Comparison of ENCODE assay signal across 30 cellular contexts in the genomic region with DNA sequence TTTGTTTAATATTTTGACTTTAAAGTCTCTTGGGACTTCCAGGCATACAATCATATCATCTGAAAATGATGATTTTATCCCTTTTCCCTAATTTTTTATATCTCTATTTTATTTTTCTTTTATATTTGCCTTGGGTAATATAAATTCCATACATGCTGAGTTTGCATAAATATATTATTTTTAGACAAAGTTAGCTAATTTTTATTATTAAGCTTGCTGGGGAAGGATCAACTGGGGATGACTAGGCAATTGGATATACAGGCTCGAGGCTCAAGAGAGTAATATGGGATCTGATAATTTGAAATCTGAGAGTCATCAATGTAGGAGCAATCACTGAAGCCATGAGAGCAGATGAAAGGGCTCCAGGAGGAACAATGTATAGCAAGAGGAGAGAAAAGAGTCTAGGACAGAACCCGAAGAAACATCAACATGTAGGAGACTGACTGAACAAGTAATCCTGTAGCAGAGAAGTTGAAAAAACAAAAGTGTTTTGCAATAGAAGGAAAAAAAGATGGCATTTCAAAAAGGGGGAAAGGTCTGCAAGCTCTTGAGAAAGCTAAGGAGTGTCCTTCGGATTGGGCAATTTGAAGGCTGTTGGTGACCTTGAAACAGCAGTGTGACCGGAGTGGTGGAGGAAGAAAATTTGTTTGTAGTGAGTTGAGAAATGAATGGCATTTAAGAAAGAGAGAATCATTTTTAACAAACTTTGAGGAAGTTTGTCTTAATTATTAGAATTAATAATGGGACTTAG. TPM values are rescaled to one million over a fixed set of nuclear protein-coding genes. Genes with fewer than 3 reads are reported as not detected.
DNase-seq lines count a peak whose midpoint lies in the region; ATAC-seq, FAIRE-seq and TF ChIP-seq lines count a peak whose summit lies in the region.
"Had no signal": no experiment of that assay in that cellular context is flagged by ENCODE, and none has a peak within 500 bp of the region (broad histone marks: within the 10 kb centered on the region; RNA-seq: fewer than 3 reads in every experiment).

No MANE protein-coding gene starts in this region.

- no peak overlapping the region for H2AK5ac ChIP-seq in IMR-90 (ENCODE audit: low read depth, low read length)

- H3K4me1 ChIP-seq in ACC112 (ENCODE audit: control insufficient read depth, insufficient read depth, low read length, unreplicated experiment) (peaks cover 37% of the 10 kb centered on the region), IMR-90 (ENCODE audit: control insufficient read depth, insufficient read depth, low read length) (peaks cover 4% of the 10 kb centered on the region), astrocyte (ENCODE audit: insufficient read depth, low read length) (peaks cover 34% of the 10 kb centered on the region)
- H3K4me1 ChIP-seq: breast epithelium had no signal

- H3K9me3 ChIP-seq in IMR-90 (ENCODE audit: control insufficient read depth, insufficient read depth, low read length): no peaks in the 10 kb centered on the region
- no peaks in the 10 kb centered on the region for H3K9me3 ChIP-seq in astrocyte (ENCODE audit: insufficient read depth, low read depth, low read length)
- H3K9me3 ChIP-seq: breast epithelium, heart left ventricle, SK-N-SH, testis, vagina had no signal

- no peak for ATAC-seq in IMR-90 (ENCODE audit: low read depth)
- ATAC-seq: heart left ventricle; left colon; stimulated activated effector memory CD8-positive, alpha-beta T cell treated with anti-CD3 and anti-CD28 coated beads, Interleukin-12 subunit alpha, Interleukin-12 subunit beta, amount 100 ng/mL, for 72 hours had no signal

- no peak for TF ChIP-seq CTCF in IMR-90 (conservative IDR thresholded peaks at IDR 0.05; ENCODE audit: low read depth, low read length)
- no peak for TF ChIP-seq CTCF in astrocyte (IDR thresholded peaks at IDR 0.05; ENCODE audit: insufficient read depth, low read depth, low read length)
- TF ChIP-seq CTCF in mesothelial cell of epicardium (IDR thresholded peaks at IDR 0.05; ENCODE audit: unreplicated experiment): no peak

- H3K9me3 Mint-ChIP-seq in astrocyte (ENCODE audit: unreplicated experiment): peaks cover 2% of the 10 kb centered on the region
- peaks cover 4% of the 10 kb centered on the region for H3K9me3 Mint-ChIP-seq in mesothelial cell of epicardium
- H3K9me3 Mint-ChIP-seq in activated naive CD8-positive, alpha-beta T cell treated with anti-CD3 and anti-CD28 coated beads for 36 hours: no peaks in the 10 kb centered on the region
- H3K9me3 Mint-ChIP-seq: activated T-helper 2 cell treated with anti-CD3 and anti-CD28 coated beads, Interferon-gamma antibody, Interleukin-2, Interleukin-4, amounts not matched to agents 10 μg/mL and 5 μg/mL and 100 μg/mL, durations not matched to agents 14 hours and 24 hours and 36 hours; CD4-positive, alpha-beta memory T cell; dendritic cell treated with granulocyte-macrophage colony-stimulating factor and Interleukin-4, amounts not matched to agents 40 ng/mL and 50 ng/mL, for 4 days; H9; stimulated activated effector memory CD8-positive, alpha-beta T cell treated with anti-CD3 and anti-CD28 coated beads, Interleukin-12 subunit alpha, Interleukin-12 subunit beta, amount 100 ng/mL, for 72 hours; T-helper 2 cell treated with Interferon-gamma antibody and Interleukin-4, amounts not matched to agents 5 μg/mL and 100 μg/mL, for 36 hours had no signal

- H3K9me1 ChIP-seq in IMR-90 (ENCODE audit: insufficient read depth, low read length): no peaks in the 10 kb centered on the region; the same call in 1 of the 2 replicates

- POLR2A ChIA-PET in IMR-90 (lab: Charles Lee; ENCODE audit: unreplicated experiment): no interaction called here

- CTCF ChIA-PET in IMR-90 (lab: Yijun Ruan, JAX): no interaction called here

- in situ Hi-C loops in IMR-90 (cut with MboI; ENCODE audit: low sequenced_read_pairs): no loop called here

- H2AK9ac ChIP-seq in IMR-90 (replicated peaks; ENCODE audit: low read depth, low read length, poor library complexity): no peak overlapping the region

- H3K23ac ChIP-seq in IMR-90 (ENCODE audit: low read depth, low read length): no peak overlapping the region

- intact Hi-C loops in IMR-90 (cut with micrococcal nuclease): no loop called here

- no peak overlapping the region for H3K4ac ChIP-seq in IMR-90 (ENCODE audit: low read depth, low read length)

- peak overlapping the region; percentile 32; the same call in 1 of the 2 replicates for H3K18ac ChIP-seq in IMR-90 (ENCODE audit: low read depth, low read length)

- no peaks in the 10 kb centered on the region; a peak in 1 of 4 replicates for H3K79me1 ChIP-seq in IMR-90 (ENCODE audit: low read depth in 1 of 2, low read length in 2 of 2)

- TF ChIP-seq RAD21 in IMR-90 (IDR thresholded peaks at IDR 0.05; ENCODE audit: low read length): no peak

- no peaks in the 10 kb centered on the region for H3K36me3 ChIP-seq in ACC112 (ENCODE audit: insufficient read depth, low read length)
- no peaks in the 10 kb centered on the region for H3K36me3 ChIP-seq in IMR-90 (ENCODE audit: control insufficient read depth, insufficient read depth, low read length)
- no peaks in the 10 kb centered on the region for H3K36me3 ChIP-seq in astrocyte (ENCODE audit: insufficient read depth, low read length)
- H3K36me3 ChIP-seq: breast epithelium, heart left ventricle, vagina, WERI-Rb-1 had no signal

- peak overlapping the region; percentile 61; the same call in 1 of the 2 replicates for H2BK120ac ChIP-seq in IMR-90 (ENCODE audit: low read depth, low read length)

- BruUV-seq in IMR-90 (replicated peaks; lab: Mats Ljungman, UMichigan): no TSS peak

- peaks cover 35% of the 10 kb centered on the region for H3K4me1 Mint-ChIP-seq in astrocyte (ENCODE audit: low read depth, unreplicated experiment)
- peaks cover 28% of the 10 kb centered on the region for H3K4me1 Mint-ChIP-seq in mesothelial cell of epicardium
- peaks cover 26% of the 10 kb centered on the region for H3K4me1 Mint-ChIP-seq in activated naive CD8-positive, alpha-beta T cell treated with anti-CD3 and anti-CD28 coated beads for 36 hours

- H3K79me2 ChIP-seq in ACC112 (ENCODE audit: control insufficient read depth, insufficient read depth, low read length, unreplicated experiment) (no peaks in the 10 kb centered on the region), astrocyte (ENCODE audit: insufficient read depth, low read length) (no peaks in the 10 kb centered on the region)

- 0 out of 3 replicates have a peak overlapping the region, but pooled peaks have one; percentile 3 for H2BK15ac ChIP-seq in IMR-90 (ENCODE audit: low read depth, low read length)

- peak overlapping the region; percentile 7 for H2AFZ ChIP-seq in ACC112 (ENCODE audit: low read length, unreplicated experiment)
- H2AFZ ChIP-seq in IMR-90 (replicated peaks; ENCODE audit: low read length, poor library complexity): no peak overlapping the region
- H2AFZ ChIP-seq in astrocyte (ENCODE audit: low read depth, low read length): no peak overlapping the region

- no peak overlapping the region for H3K4me2 ChIP-seq in IMR-90 (ENCODE audit: low read depth, low read length)
- H3K4me2 ChIP-seq in astrocyte (ENCODE audit: low read length): no peak overlapping the region
- H3K4me2 ChIP-seq: SK-N-SH had no signal

- H3K27ac ChIP-seq in ACC112 (ENCODE audit: low read depth, low read length): peak overlapping the region; percentile 80
- peak overlapping the region; percentile 38; the same call in 1 of the 2 replicates for H3K27ac ChIP-seq in IMR-90 (ENCODE audit: insufficient read depth, low read length)
- no peak overlapping the region for H3K27ac ChIP-seq in astrocyte (ENCODE audit: low read depth, low read length)
- no peak overlapping the region for H3K27ac ChIP-seq in caudate nucleus (ENCODE audit: low read depth, low read length)
- H3K27ac ChIP-seq: breast epithelium, heart left ventricle, testis, vagina, WERI-Rb-1 had no signal

- no peak for TF ChIP-seq POLR2A in IMR-90 (IDR thresholded peaks at IDR 0.05; ENCODE audit: low read depth, low read length)

- DNase-seq in IMR-90 (no peak), astrocyte (ENCODE audit: low read depth) (no peak), mesothelial cell of epicardium (ENCODE audit: low spot score in 2 of 2, unreplicated experiment in 2 of 2) (no peak), HTR-8/SVneo (ENCODE audit: insufficient read length, low spot score) (no peak), caudate nucleus (lab: John Stamatoyannopoulos, UW) (no peak)
- DNase-seq in activated naive CD8-positive, alpha-beta T cell treated with anti-CD3 and anti-CD28 coated beads for 36 hours: no peak
- DNase-seq: activated CD8-positive, alpha-beta memory T cell treated with anti-CD3 and anti-CD28 coated beads, Interleukin-2, amount 50 U/mL, for 4 hours; CD4-positive, alpha-beta memory T cell; GF-D8; H9; heart left ventricle; KG1; left colon; NCI-H2029 treated with DMSO at 0.1 percent for 48 hours; NCI-H345; SK-N-SH; stimulated activated CD4-positive, alpha-beta T cell treated with anti-CD3 and anti-CD28 coated beads, Interleukin-2, amount 100 ng/mL, for 24 hours; testis; WERI-Rb-1 had no signal

- no peak overlapping the region; the same call in 1 of the 2 replicates for H4K5ac ChIP-seq in IMR-90 (ENCODE audit: low read depth, low read length)

- 0 out of 4 replicates have a peak overlapping the region, but pooled peaks of 1 of the 2 experiments have one; percentile 9 for H4K8ac ChIP-seq in IMR-90 (ENCODE audit: low read depth in 2 of 2, low read length in 2 of 2)

- H4K20me1 ChIP-seq in IMR-90 (ENCODE audit: insufficient read depth, low read length) (no peaks in the 10 kb centered on the region), astrocyte (ENCODE audit: insufficient read depth, low read length) (no peaks in the 10 kb centered on the region)

- 100% methylated on average over 1 to 3 of the region's 4 CpGs for WGBS in IMR-90 (ENCODE audit: extremely low coverage in 2 of 2, insufficient read length in 1 of 2), 2 experiments

- H3K27me3 ChIP-seq in ACC112 (ENCODE audit: insufficient read depth, low read length): no peaks in the 10 kb centered on the region
- H3K27me3 ChIP-seq in IMR-90 (ENCODE audit: control insufficient read depth, insufficient read depth, low read length): no peaks in the 10 kb centered on the region
- H3K27me3 ChIP-seq in astrocyte (ENCODE audit: insufficient read depth, low read length): no peaks in the 10 kb centered on the region
- H3K27me3 ChIP-seq: breast epithelium, heart left ventricle, testis, vagina had no signal

- H2BK20ac ChIP-seq in IMR-90 (ENCODE audit: low read depth, low read length): peak overlapping the region; percentile 60

- H3K9ac ChIP-seq in IMR-90 (ENCODE audit: low read depth, low read length): no peak overlapping the region
- H3K9ac ChIP-seq in astrocyte (ENCODE audit: low read length): no peak overlapping the region
- H3K9ac ChIP-seq: SK-N-SH had no signal

- dilution Hi-C loops in IMR-90 (cut with HindIII; ENCODE audit: low sequenced_read_pairs, unreplicated experiment): no loop called here

- H3K27me3 Mint-ChIP-seq in astrocyte (ENCODE audit: low read depth, unreplicated experiment) (no peaks in the 10 kb centered on the region), mesothelial cell of epicardium (ENCODE audit: low read depth) (no peaks in the 10 kb centered on the region)
- H3K27me3 Mint-ChIP-seq in activated naive CD8-positive, alpha-beta T cell treated with anti-CD3 and anti-CD28 coated beads for 36 hours: no peaks in the 10 kb centered on the region
- H3K27me3 Mint-ChIP-seq: dendritic cell treated with granulocyte-macrophage colony-stimulating factor and Interleukin-4, amounts not matched to agents 40 ng/mL and 50 ng/mL, for 4 days had no signal

- no peak overlapping the region for H2BK5ac ChIP-seq in IMR-90 (ENCODE audit: low read depth, low read length, poor library complexity, severe bottlenecking)

- H3K4me3 Mint-ChIP-seq in astrocyte (ENCODE audit: unreplicated experiment) (no peak overlapping the region), mesothelial cell of epicardium (no peak overlapping the region)
- H3K4me3 Mint-ChIP-seq in activated naive CD8-positive, alpha-beta T cell treated with anti-CD3 and anti-CD28 coated beads for 36 hours: no peak overlapping the region
- H3K4me3 Mint-ChIP-seq: dendritic cell treated with granulocyte-macrophage colony-stimulating factor and Interleukin-4, amounts not matched to agents 40 ng/mL and 50 ng/mL, for 4 days; H9; neural crest cell; stimulated activated effector memory CD8-positive, alpha-beta T cell treated with anti-CD3 and anti-CD28 coated beads, Interleukin-12 subunit alpha, Interleukin-12 subunit beta, amount 100 ng/mL, for 72 hours; T-helper 2 cell treated with Interferon-gamma antibody and Interleukin-4, amounts not matched to agents 5 μg/mL and 100 μg/mL, for 36 hours had no signal

- H3K36me3 Mint-ChIP-seq in astrocyte (ENCODE audit: low read depth, unreplicated experiment) (peaks cover 6% of the 10 kb centered on the region), mesothelial cell of epicardium (peaks cover 7% of the 10 kb centered on the region)
- H3K36me3 Mint-ChIP-seq in activated naive CD8-positive, alpha-beta T cell treated with anti-CD3 and anti-CD28 coated beads for 36 hours: peaks cover 3% of the 10 kb centered on the region
- H3K36me3 Mint-ChIP-seq: CD4-positive, alpha-beta memory T cell; stimulated activated effector memory CD8-positive, alpha-beta T cell treated with anti-CD3 and anti-CD28 coated beads, Interleukin-12 subunit alpha, Interleukin-12 subunit beta, amount 100 ng/mL, for 72 hours had no signal

- no peak overlapping the region for H3K14ac ChIP-seq in IMR-90 (replicated peaks; ENCODE audit: low read depth, low read length)

- H3K27ac Mint-ChIP-seq in astrocyte (ENCODE audit: unreplicated experiment) (peak overlapping the region; percentile 56), mesothelial cell of epicardium (peak overlapping the region; percentile 1)
- no peak overlapping the region for H3K27ac Mint-ChIP-seq in activated naive CD8-positive, alpha-beta T cell treated with anti-CD3 and anti-CD28 coated beads for 36 hours
- H3K27ac Mint-ChIP-seq: activated T-helper 2 cell treated with anti-CD3 and anti-CD28 coated beads, Interferon-gamma antibody, Interleukin-2, Interleukin-4, amounts not matched to agents 10 μg/mL and 5 μg/mL and 100 μg/mL, durations not matched to agents 14 hours and 24 hours and 36 hours; CD4-positive, alpha-beta memory T cell; dendritic cell treated with granulocyte-macrophage colony-stimulating factor and Interleukin-4, amounts not matched to agents 40 ng/mL and 50 ng/mL, for 4 days; H9; stimulated activated effector memory CD8-positive, alpha-beta T cell treated with anti-CD3 and anti-CD28 coated beads, Interleukin-12 subunit alpha, Interleukin-12 subunit beta, amount 100 ng/mL, for 72 hours; T-helper 2 cell treated with Interferon-gamma antibody and Interleukin-4, amounts not matched to agents 5 μg/mL and 100 μg/mL, for 36 hours had no signal

- FAIRE-seq in astrocyte (lab: Jason Lieb, UNC) (no peak), HTR-8/SVneo (lab: Jason Lieb, UNC) (no peak)
- FAIRE-seq: RCC 7860 had no signal

- H3K4me3 ChIP-seq in ACC112 (ENCODE audit: low read depth, low read length): 0 out of 2 replicates have a peak overlapping the region, but pooled peaks have one; percentile 2
- no peak overlapping the region for H3K4me3 ChIP-seq in IMR-90 (ENCODE audit: insufficient read depth, low read depth, low read length)
- H3K4me3 ChIP-seq in astrocyte (ENCODE audit: insufficient read depth, low read depth, low read length): no peak overlapping the region
- H3K4me3 ChIP-seq: breast epithelium, heart left ventricle, skin epidermis, testis, vagina had no signal

- peak overlapping the region; percentile 23; the same call in 1 of the 2 replicates for H4K91ac ChIP-seq in IMR-90 (ENCODE audit: insufficient read depth, low read depth, low read length)

- H3K56ac ChIP-seq in IMR-90 (ENCODE audit: extremely low read depth, insufficient read depth, low read length): no peak overlapping the region

RNA-seq across cellular contexts. Expression of gene RHOBTB3, which starts 17.0 kb away (rescaled TPM):
- total RNA-seq in IMR-90 (2012; rRNA removed): 356 and 447 TPM in 2 replicates
- 117 and 118 TPM in 2 replicates for polyA plus RNA-seq in IMR-90 (2012; rRNA removed)
- 106 and 114 TPM in 2 replicates for polyA plus RNA-seq in IMR-90 (2012; cell fraction: cytosol; rRNA removed)
- polyA plus RNA-seq in IMR-90 (2012; cell fraction: nucleus; rRNA removed; ENCODE audit: low replicate concordance): 115 and 315 TPM in 2 replicates
- 65.7 and 73.8 TPM in 2 replicates for total RNA-seq in astrocyte
- 146 to 154 TPM (median 153 TPM) in 3 replicates for total RNA-seq in mesothelial cell of epicardium
- under 1 TPM; 0.52 to 0.78 TPM for total RNA-seq in activated naive CD8-positive, alpha-beta T cell treated with anti-CD3 and anti-CD28 coated beads for 36 hours

RNA-seq across cellular contexts. Expression of gene SPATA9, which starts 31.3 kb away (rescaled TPM):
- total RNA-seq in IMR-90 (2012; rRNA removed) (0.72 and 0.83 TPM in 2 replicates), astrocyte (0.26 and 0.98 TPM in 2 replicates), mesothelial cell of epicardium (0.74 to 1.3 TPM (median 0.95 TPM) in 3 replicates)
- polyA plus RNA-seq in IMR-90 (2012; rRNA removed): 0.66 and 0.86 TPM in 2 replicates
- polyA plus RNA-seq in IMR-90 (2012; cell fraction: cytosol; rRNA removed): 0.16 and 0.25 TPM in 2 replicates
- polyA plus RNA-seq in IMR-90 (2012; cell fraction: nucleus; rRNA removed; ENCODE audit: low replicate concordance): 0.21 and 2.0 TPM in 2 replicates
- not detected for total RNA-seq in activated naive CD8-positive, alpha-beta T cell treated with anti-CD3 and anti-CD28 coated beads for 36 hours
- total RNA-seq: activated T-helper 2 cell treated with anti-CD3 and anti-CD28 coated beads, Interferon-gamma antibody, Interleukin-2, Interleukin-4, amounts not matched to agents 10 μg/mL and 5 μg/mL and 100 μg/mL, durations not matched to agents 14 hours and 24 hours and 36 hours; CD4-positive, alpha-beta memory T cell; H9; mononuclear cell; vagina had no signal

Comparison
In these comparisons a context has a peak if more than half of its experiments do, and no peak if none do; other contexts are left out.
1. H3K27ac ChIP-seq: peak in ACC112 (single experiment) and IMR-90 (single experiment); none in astrocyte (single experiment) and caudate nucleus (single experiment).
2. RNA of gene RHOBTB3, which starts 17.0 kb away (total RNA-seq): 356 to 447 TPM in IMR-90, 146 to 154 TPM in mesothelial cell of epicardium and 65.7 to 73.8 TPM in astrocyte; 0.52 to 0.78 TPM in activated naive CD8-positive, alpha-beta T cell treated with anti-CD3 and anti-CD28 coated beads for 36 hours; every median in the first group is over 10 times any median in the second.